Comparison of ENCODE assay signal across 9 cellular contexts in genomic region chr3:48301814-48302194, GRCh38. TPM values are rescaled to one million over a fixed set of nuclear protein-coding genes. Genes with fewer than 3 reads are reported as not detected.
DNase-seq lines count a peak whose midpoint lies in the region; ATAC-seq and TF ChIP-seq lines count a peak whose summit lies in the region.
"Had no signal": no experiment of that assay in that cellular context is flagged by ENCODE, and none has a peak within 500 bp of the region (broad histone marks: within the 10 kb centered on the region; RNA-seq: fewer than 3 reads in every experiment).

No MANE protein-coding gene starts in this region.

- H3K9me3 ChIP-seq in IMR-90 (ENCODE audit: control insufficient read depth, insufficient read depth, low read length) (no peaks in the 10 kb centered on the region), parathyroid adenoma (ENCODE audit: control insufficient read depth, low read length) (no peaks in the 10 kb centered on the region)

- H3K36me3 ChIP-seq in IMR-90 (ENCODE audit: control insufficient read depth, insufficient read depth, low read length) (peaks cover 11% of the 10 kb centered on the region), parathyroid adenoma (ENCODE audit: control insufficient read depth, insufficient read depth, low read length) (no peaks in the 10 kb centered on the region)

- peaks cover 39 to 51% of the 10 kb centered on the region in 2 experiments for H3K79me1 ChIP-seq in IMR-90 (ENCODE audit: low read depth in 1 of 2, low read length in 2 of 2)

- TF ChIP-seq POLR2A in IMR-90 (IDR thresholded peaks at IDR 0.05; ENCODE audit: low read depth, low read length), result no peak

- WGBS in IMR-90 (ENCODE audit: extremely low coverage in 2 of 2, insufficient read length in 1 of 2), 2 experiments, result 22% methylated on average over 9 of the region's 11 CpGs; no CpG with 5 or more reads in 1 of the 2 experiments

- H3K27me3 ChIP-seq in IMR-90 (ENCODE audit: control insufficient read depth, insufficient read depth, low read length), result peaks cover 2% of the 10 kb centered on the region; the same call in 1 of the 2 replicates
- no peaks in the 10 kb centered on the region for H3K27me3 ChIP-seq in parathyroid adenoma (ENCODE audit: control insufficient read depth, insufficient read depth, low read length)

- peaks cover 22% of the 10 kb centered on the region; the same call in 1 of the 2 replicates for H3K9me1 ChIP-seq in IMR-90 (ENCODE audit: insufficient read depth, low read length)

- DNase-seq in activated gamma-delta T cell treated with Interleukin-2 at 50 U/mL for 16 hours (peak; percentile 4), activated gamma-delta T cell (lab: John Stamatoyannopoulos, UW) (no peak), IMR-90 (peak; percentile 19), glutamatergic neuron (no peak), KG1 (lab: John Stamatoyannopoulos, UW) (no peak)
- no peak for DNase-seq in activated T-cell treated with anti-CD3 and anti-CD28 coated beads, Interleukin-2, amount 50 U/mL, for 4 hours

- H3K27me3 Mint-ChIP-seq in activated T-cell treated with anti-CD3 and anti-CD28 coated beads, Interleukin-2, amount 50 U/mL, for 4 hours (ENCODE audit: low read depth), result peaks cover 1% of the 10 kb centered on the region
- H3K27me3 Mint-ChIP-seq in glutamatergic neuron (ENCODE audit: unreplicated experiment), result peaks cover 6% of the 10 kb centered on the region

- peak overlapping the region; percentile 99 for H3K14ac ChIP-seq in IMR-90 (replicated peaks; ENCODE audit: low read depth, low read length)

- peak overlapping the region; percentile 47; the same call in 1 of the 2 replicates for H2BK120ac ChIP-seq in IMR-90 (ENCODE audit: low read depth, low read length)

- peak overlapping the region; percentile 27; the same call in 1 of the 2 replicates for H3K56ac ChIP-seq in IMR-90 (ENCODE audit: extremely low read depth, insufficient read depth, low read length)

- peak overlapping the region; percentile 15 for H3K9ac ChIP-seq in IMR-90 (ENCODE audit: low read depth, low read length)
- H3K9ac ChIP-seq in parathyroid adenoma, result peak overlapping the region; percentile 51

- peak overlapping the region; percentile 97 for H3K4ac ChIP-seq in IMR-90 (ENCODE audit: low read depth, low read length)

- peak overlapping the region; percentile 98 for H2AK9ac ChIP-seq in IMR-90 (replicated peaks; ENCODE audit: low read depth, low read length, poor library complexity)

- H2BK15ac ChIP-seq in IMR-90 (ENCODE audit: low read depth, low read length), result no peak overlapping the region; the same call in 2 of the 3 replicates

- CTCF ChIA-PET in IMR-90 (lab: Yijun Ruan, JAX), result no interaction called here

- TF ChIP-seq RAD21 in IMR-90 (IDR thresholded peaks at IDR 0.05; ENCODE audit: low read length), result no peak

- H3K27ac ChIP-seq in IMR-90 (ENCODE audit: insufficient read depth, low read length) (peak overlapping the region; percentile 14; the same call in 1 of the 2 replicates), parathyroid adenoma (peak overlapping the region; percentile 91)

- peak overlapping the region; percentile 74 for H2AK5ac ChIP-seq in IMR-90 (ENCODE audit: low read depth, low read length)

- peak overlapping the region; percentile 90 for H3K4me3 ChIP-seq in IMR-90 (ENCODE audit: insufficient read depth, low read depth, low read length)
- H3K4me3 ChIP-seq in parathyroid adenoma (ENCODE audit: low read depth, low read length), result peak overlapping the region; percentile 66

- POLR2A ChIA-PET in IMR-90 (lab: Charles Lee; ENCODE audit: unreplicated experiment), result no interaction called here

- dilution Hi-C loops in IMR-90 (cut with HindIII; ENCODE audit: low sequenced_read_pairs, unreplicated experiment), result no loop called here

- H3K4me1 ChIP-seq in IMR-90 (ENCODE audit: control insufficient read depth, insufficient read depth, low read length) (peaks cover 4% of the 10 kb centered on the region), parathyroid adenoma (peaks cover 11% of the 10 kb centered on the region)

- H2AFZ ChIP-seq in IMR-90 (replicated peaks; ENCODE audit: low read length, poor library complexity) (peak overlapping the region; percentile 100), parathyroid adenoma (peak overlapping the region; percentile 93)

- ATAC-seq in IMR-90 (ENCODE audit: low read depth), result no peak
- peak; percentile 1 for ATAC-seq in activated T-cell treated with anti-CD3 and anti-CD28 coated beads, Interleukin-2, amount 50 U/mL, for 4 hours
- no peak for ATAC-seq in HG03520 (IDR thresholded peaks at IDR 0.05; ENCODE audit: unreplicated experiment)

- H3K27ac Mint-ChIP-seq in glutamatergic neuron (ENCODE audit: unreplicated experiment), result peak overlapping the region; percentile 94

- peaks cover 32% of the 10 kb centered on the region for H3K4me1 Mint-ChIP-seq in activated T-cell treated with anti-CD3 and anti-CD28 coated beads, Interleukin-2, amount 50 U/mL, for 4 hours (ENCODE audit: low read depth)
- H3K4me1 Mint-ChIP-seq in glutamatergic neuron (ENCODE audit: low read depth, unreplicated experiment), result peaks cover 10% of the 10 kb centered on the region

- H3K79me2 ChIP-seq in parathyroid adenoma, result no peaks in the 10 kb centered on the region

- peak overlapping the region; percentile 58 for H4K91ac ChIP-seq in IMR-90 (ENCODE audit: insufficient read depth, low read depth, low read length)

- H3K18ac ChIP-seq in IMR-90 (ENCODE audit: low read depth, low read length), result no peak overlapping the region

- TF ChIP-seq CTCF in IMR-90 (conservative IDR thresholded peaks at IDR 0.05; ENCODE audit: low read depth, low read length) (no peak), glutamatergic neuron (IDR thresholded peaks at IDR 0.05; ENCODE audit: partially characterized antibody, unreplicated experiment) (no peak), parathyroid adenoma (IDR thresholded peaks at IDR 0.05) (no peak)

- no TSS peak for BruUV-seq in IMR-90 (replicated peaks; lab: Mats Ljungman, UMichigan)

- intact Hi-C loops in IMR-90 (cut with micrococcal nuclease), result no loop called here

- H3K4me3 Mint-ChIP-seq in activated T-cell treated with anti-CD3 and anti-CD28 coated beads, Interleukin-2, amount 50 U/mL, for 4 hours, result peak overlapping the region; percentile 96
- H3K4me3 Mint-ChIP-seq in glutamatergic neuron (ENCODE audit: unreplicated experiment), result peak overlapping the region; percentile 99

- H3K9me3 Mint-ChIP-seq in activated T-cell treated with anti-CD3 and anti-CD28 coated beads, Interleukin-2, amount 50 U/mL, for 4 hours, result peaks cover 4% of the 10 kb centered on the region
- peaks cover 12% of the 10 kb centered on the region for H3K9me3 Mint-ChIP-seq in glutamatergic neuron (ENCODE audit: unreplicated experiment)

- peak overlapping the region; percentile 59 for H3K4me2 ChIP-seq in IMR-90 (ENCODE audit: low read depth, low read length)
- H3K4me2 ChIP-seq in parathyroid adenoma (ENCODE audit: low read length), result peak overlapping the region; percentile 73

- H2BK5ac ChIP-seq in IMR-90 (ENCODE audit: low read depth, low read length, poor library complexity, severe bottlenecking), result peak overlapping the region; percentile 8

- H4K20me1 ChIP-seq in IMR-90 (ENCODE audit: insufficient read depth, low read length), result no peaks in the 10 kb centered on the region

- H3K36me3 Mint-ChIP-seq in activated T-cell treated with anti-CD3 and anti-CD28 coated beads, Interleukin-2, amount 50 U/mL, for 4 hours (ENCODE audit: insufficient read depth), result peaks cover 15% of the 10 kb centered on the region
- H3K36me3 Mint-ChIP-seq in glutamatergic neuron (ENCODE audit: unreplicated experiment), result no peaks in the 10 kb centered on the region

- peak overlapping the region; percentile 46 for H4K5ac ChIP-seq in IMR-90 (ENCODE audit: low read depth, low read length)

- H4K8ac ChIP-seq in IMR-90 (ENCODE audit: low read depth in 2 of 2, low read length in 2 of 2), result peak overlapping the region; percentile 95 to 100

- no peak overlapping the region for H2BK20ac ChIP-seq in IMR-90 (ENCODE audit: low read depth, low read length)

- in situ Hi-C loops in IMR-90 (cut with MboI; ENCODE audit: low sequenced_read_pairs), result no loop called here

- H3K23ac ChIP-seq in IMR-90 (ENCODE audit: low read depth, low read length), result peak overlapping the region; percentile 85

TF ChIP-seq in IMR-90, 13 proteins besides CTCF, POLR2A, EP300 and RAD21 (continues in another document):
- no peak for TF ChIP-seq FOS (IDR thresholded peaks at IDR 0.05; ENCODE audit: low read depth, low read length)
- no peak for TF ChIP-seq MAFK (IDR thresholded peaks at IDR 0.05; ENCODE audit: low read depth, low read length)
- no peak for TF ChIP-seq ELK1 (IDR thresholded peaks at IDR 0.05; ENCODE audit: borderline replicate concordance, low read depth, low read length)
- TF ChIP-seq BHLHE40 (IDR thresholded peaks at IDR 0.05; ENCODE audit: low read depth, low read length), result no peak
- TF ChIP-seq SMC3 (IDR thresholded peaks at IDR 0.05; ENCODE audit: low read depth, low read length), result no peak
- no peak for TF ChIP-seq MXI1 (IDR thresholded peaks at IDR 0.05; ENCODE audit: borderline replicate concordance, low read depth, low read length)
- no peak for TF ChIP-seq RFX5 (IDR thresholded peaks at IDR 0.05; ENCODE audit: low read depth, low read length)

RNA-seq across cellular contexts. Expression of gene NME6, which starts 0.6 kb away (rescaled TPM):
- total RNA-seq in IMR-90 (2012; rRNA removed), result 15.6 and 23.3 TPM in 2 replicates
- polyA plus RNA-seq in IMR-90 (2012; rRNA removed), result 23.0 and 24.8 TPM in 2 replicates
- 20.1 and 28.6 TPM in 2 replicates for polyA plus RNA-seq in IMR-90 (2012; cell fraction: cytosol; rRNA removed)
- polyA plus RNA-seq in IMR-90 (2012; cell fraction: nucleus; rRNA removed; ENCODE audit: low replicate concordance), result 9.1 and 11.1 TPM in 2 replicates
- 10 to 100 TPM; 35.4 to 44.1 (median 37.9) TPM for total RNA-seq in activated T-cell treated with anti-CD3 and anti-CD28 coated beads, Interleukin-2, amount 50 U/mL, for 4 hours
- 29.2 TPM for total RNA-seq in glutamatergic neuron (ENCODE audit: unreplicated experiment)

RNA-seq across cellular contexts. Expression of gene SPINK8, which starts 31.7 kb away (rescaled TPM):
- total RNA-seq in IMR-90 (2012; rRNA removed) (not detected in 2 replicates), glutamatergic neuron (ENCODE audit: unreplicated experiment) (not detected)
- polyA plus RNA-seq in IMR-90 (2012; rRNA removed), result not detected in 2 replicates
- polyA plus RNA-seq in IMR-90 (2012; cell fraction: cytosol; rRNA removed), result not detected in 2 replicates
- polyA plus RNA-seq in IMR-90 (2012; cell fraction: nucleus; rRNA removed; ENCODE audit: low replicate concordance), result not detected in 2 replicates
- not detected for total RNA-seq in activated T-cell treated with anti-CD3 and anti-CD28 coated beads, Interleukin-2, amount 50 U/mL, for 4 hours
- total RNA-seq: pulmonary artery endothelial cell had no signal

Comparison
In these comparisons a context has a peak if more than half of its experiments do, and no peak if none do; other contexts are left out.
1. DNase-seq: peak in activated gamma-delta T cell treated with Interleukin-2 at 50 U/mL for 16 hours (single experiment) and IMR-90 (single experiment); none in activated gamma-delta T cell (single experiment), activated T-cell treated with anti-CD3 and anti-CD28 coated beads, Interleukin-2, amount 50 U/mL, for 4 hours (single experiment), glutamatergic neuron (single experiment) and KG1 (single experiment).
2. ATAC-seq: peak in activated T-cell treated with anti-CD3 and anti-CD28 coated beads, Interleukin-2, amount 50 U/mL, for 4 hours (2 of 2); none in IMR-90 (single experiment) and HG03520 (single experiment).